Comparison of ENCODE assay signal across 10 cellular contexts in genomic region chr7:42914726-42915045, GRCh38. TPM values are rescaled to one million over a fixed set of nuclear protein-coding genes. Genes with fewer than 3 reads are reported as not detected.
DNase-seq lines count a peak whose midpoint lies in the region; ATAC-seq, FAIRE-seq and TF ChIP-seq lines count a peak whose summit lies in the region.
"Had no signal": no experiment of that assay in that cellular context is flagged by ENCODE, and none has a peak within 500 bp of the region (broad histone marks: within the 10 kb centered on the region; RNA-seq: fewer than 3 reads in every experiment).

No MANE protein-coding gene starts in this region.

- H3K4me3 Mint-ChIP-seq in CD8-positive, alpha-beta T cell: no peak overlapping the region
- H3K4me3 Mint-ChIP-seq in naive thymus-derived CD8-positive, alpha-beta T cell: no peak overlapping the region
- no peak overlapping the region for H3K4me3 Mint-ChIP-seq in CD4-positive, alpha-beta memory T cell

- H3K27ac Mint-ChIP-seq in CD8-positive, alpha-beta T cell: peak overlapping the region; percentile 19
- peak overlapping the region in 8 of 10 donors; percentile 40 to 96 (median 85) for H3K27ac Mint-ChIP-seq in naive thymus-derived CD8-positive, alpha-beta T cell
- peak overlapping the region in 1 of 7 donors; percentile 33 for H3K27ac Mint-ChIP-seq in CD4-positive, alpha-beta memory T cell

- intact Hi-C loops in CD8-positive, alpha-beta T cell (cut with DNase I, micrococcal nuclease): loop anchor here in 1 of 2 experiments (5.0 kb wide), 1 partner anchor 1013 kb away; the partner anchor contains the start of gene UBE2D4
- intact Hi-C loops in CD4-positive, alpha-beta memory T cell (cut with micrococcal nuclease): no loop called here

- H3K36me3 Mint-ChIP-seq in CD8-positive, alpha-beta T cell: peaks cover 50% of the 10 kb centered on the region
- peaks cover 0 to 45% (median 7%) of the 10 kb centered on the region in 3 donors for H3K36me3 Mint-ChIP-seq in naive thymus-derived CD8-positive, alpha-beta T cell
- H3K36me3 Mint-ChIP-seq in CD4-positive, alpha-beta memory T cell: peaks cover 17 to 44% of the 10 kb centered on the region in 2 donors

- no peaks in the 10 kb centered on the region for H3K27me3 ChIP-seq in CD8-positive, alpha-beta T cell (ENCODE audit: insufficient read depth, low read length)
- H3K27me3 ChIP-seq in bronchial epithelial cell (ENCODE audit: control insufficient read depth, insufficient read depth, low read length): no peaks in the 10 kb centered on the region
- H3K27me3 ChIP-seq in CD4-positive, alpha-beta memory T cell (ENCODE audit: insufficient read depth, low read length): no peaks in the 10 kb centered on the region

- CTCF ChIA-PET in CD8-positive, alpha-beta T cell (lab: Charles Lee): interaction anchor here (1.2 kb wide), 1 partner anchor 17 kb away, joined by 3 read pairs; the partner anchor contains the start of genes MRPL32 and PSMA2
- CTCF ChIA-PET in CD4-positive, alpha-beta memory T cell (lab: Charles Lee; ENCODE audit: partially characterized antibody): no interaction called here

- H3K4me1 Mint-ChIP-seq in CD8-positive, alpha-beta T cell (ENCODE audit: low read depth): peaks cover 43% of the 10 kb centered on the region
- peaks cover 32 to 54% (median 49%) of the 10 kb centered on the region in 4 donors for H3K4me1 Mint-ChIP-seq in naive thymus-derived CD8-positive, alpha-beta T cell
- H3K4me1 Mint-ChIP-seq in CD4-positive, alpha-beta memory T cell: peaks cover 8 to 27% (median 21%) of the 10 kb centered on the region in 4 donors

- no peaks in the 10 kb centered on the region for H3K9me3 Mint-ChIP-seq in CD8-positive, alpha-beta T cell
- no peaks in the 10 kb centered on the region for H3K9me3 Mint-ChIP-seq in naive thymus-derived CD8-positive, alpha-beta T cell
- H3K9me3 Mint-ChIP-seq in CD4-positive, alpha-beta memory T cell: no peaks in the 10 kb centered on the region

- H3K9ac ChIP-seq in SK-N-MC (ENCODE audit: insufficient read length): no peak overlapping the region

- TF ChIP-seq CTCF in CD8-positive, alpha-beta T cell (IDR thresholded peaks at IDR 0.05): no peak
- no peak for TF ChIP-seq CTCF in bronchial epithelial cell (IDR thresholded peaks at IDR 0.05; ENCODE audit: insufficient read depth, low read length, severe bottlenecking)

- no peak for FAIRE-seq in bronchial epithelial cell (lab: Jason Lieb, UNC)
- no peak for FAIRE-seq in GM12891 (lab: Jason Lieb, UNC)

- POLR2A ChIA-PET in CD8-positive, alpha-beta T cell (lab: Charles Lee): interaction anchor here (1.8 kb wide), 1 partner anchor 18 kb away, joined by 10 read pairs; the partner anchor contains the start of genes MRPL32 and PSMA2
- POLR2A ChIA-PET in naive thymus-derived CD8-positive, alpha-beta T cell (lab: Charles Lee): interaction anchor here (4.8 kb wide), 1 partner anchor 17 kb away, joined by 30 read pairs; the partner anchor contains the start of genes MRPL32 and PSMA2
- POLR2A ChIA-PET in CD4-positive, alpha-beta memory T cell (lab: Charles Lee; ENCODE audit: partially characterized antibody): interaction anchor here (2.8 kb wide), 1 partner anchor 17 kb away, joined by 8 read pairs; the partner anchor contains the start of genes MRPL32 and PSMA2

- TF ChIP-seq POLR2A in GM12891 (IDR thresholded peaks at IDR 0.05; ENCODE audit: low read depth, low read length): no peak

- H3K36me3 ChIP-seq in CD8-positive, alpha-beta T cell (ENCODE audit: insufficient read depth, low read length): peaks cover 12% of the 10 kb centered on the region
- peaks cover 49% of the 10 kb centered on the region for H3K36me3 ChIP-seq in SK-N-MC (ENCODE audit: insufficient read depth, low read length)
- H3K36me3 ChIP-seq in bronchial epithelial cell (ENCODE audit: control insufficient read depth, insufficient read depth, low read length): peaks cover 12% of the 10 kb centered on the region
- peaks cover 4% of the 10 kb centered on the region for H3K36me3 ChIP-seq in CD4-positive, alpha-beta memory T cell (ENCODE audit: insufficient read depth, low read length)

- no peaks in the 10 kb centered on the region for H3K27me3 Mint-ChIP-seq in CD8-positive, alpha-beta T cell (ENCODE audit: low read depth)
- H3K27me3 Mint-ChIP-seq in naive thymus-derived CD8-positive, alpha-beta T cell: no peaks in the 10 kb centered on the region
- no peaks in the 10 kb centered on the region for H3K27me3 Mint-ChIP-seq in CD4-positive, alpha-beta memory T cell

- H3K4me1 ChIP-seq in CD8-positive, alpha-beta T cell (ENCODE audit: insufficient read depth, low read length): peaks cover 34% of the 10 kb centered on the region
- H3K4me1 ChIP-seq in CD4-positive, alpha-beta memory T cell (ENCODE audit: insufficient read depth, low read length): peaks cover 16% of the 10 kb centered on the region

- no peak for ATAC-seq in CD8-positive, alpha-beta T cell
- ATAC-seq in naive thymus-derived CD8-positive, alpha-beta T cell: no peak

- no peak overlapping the region for H3K4me3 ChIP-seq in CD8-positive, alpha-beta T cell (ENCODE audit: low read depth, low read length)
- no peak overlapping the region for H3K4me3 ChIP-seq in SK-N-MC
- no peak overlapping the region for H3K4me3 ChIP-seq in bronchial epithelial cell (ENCODE audit: low read depth, low read length)
- H3K4me3 ChIP-seq in CD4-positive, alpha-beta memory T cell (ENCODE audit: low read length in 2 of 2): no peak overlapping the region

- H3K9me3 ChIP-seq in CD8-positive, alpha-beta T cell (ENCODE audit: low read length): no peaks in the 10 kb centered on the region
- H3K9me3 ChIP-seq in SK-N-MC (ENCODE audit: low read depth, low read length): no peaks in the 10 kb centered on the region
- H3K9me3 ChIP-seq in CD4-positive, alpha-beta memory T cell (ENCODE audit: control insufficient read depth in 1 of 2, low read length in 2 of 2): no peaks in the 10 kb centered on the region

- no peak for DNase-seq in CD8-positive, alpha-beta T cell
- no peak for DNase-seq in SK-N-MC (ENCODE audit: low read depth, low spot score)
- peak; percentile 53 for DNase-seq in bronchial epithelial cell (ENCODE audit: low read depth)
- DNase-seq in naive thymus-derived CD8-positive, alpha-beta T cell: no peak
- DNase-seq in GM12891 (ENCODE audit: insufficient read length, low spot score): no peak
- no peak for DNase-seq in nucleus accumbens (lab: John Stamatoyannopoulos, UW)
- DNase-seq in cerebellum (ENCODE audit: low spot score): no peak
- DNase-seq in CD4-positive, alpha-beta memory T cell: no peak
- DNase-seq: activated CD4-positive, alpha-beta T cell treated with anti-CD3 and anti-CD28 coated beads for 48 hours; NCI-H2107 had no signal

- no peak overlapping the region for H3K27ac ChIP-seq in CD8-positive, alpha-beta T cell (ENCODE audit: low read depth, low read length)
- H3K27ac ChIP-seq in SK-N-MC: peak overlapping the region; percentile 49; the same call in 1 of the 2 replicates
- no peak overlapping the region for H3K27ac ChIP-seq in CD4-positive, alpha-beta memory T cell (ENCODE audit: low read depth, low read length)

TF ChIP-seq in GM12891, 5 proteins besides CTCF, POLR2A, EP300 and RAD21:
- no peak for TF ChIP-seq PAX5 (IDR thresholded peaks at IDR 0.05; ENCODE audit: insufficient read depth, low read length, severe bottlenecking)
- no peak for TF ChIP-seq TAF1 (IDR thresholded peaks at IDR 0.05; ENCODE audit: low read depth, low read length)
- no peak for TF ChIP-seq SPI1 (IDR thresholded peaks at IDR 0.05; ENCODE audit: low read depth, low read length)
- TF ChIP-seq POU2F2 (IDR thresholded peaks at IDR 0.05; ENCODE audit: low read depth, low read length): no peak
- TF ChIP-seq POLR2AphosphoS5 (IDR thresholded peaks at IDR 0.05; ENCODE audit: low read depth, low read length): no peak

RNA-seq across cellular contexts. Expression of gene C7orf25, which starts 2.8 kb away (rescaled TPM):
- 1 to 10 TPM; 2.1 to 2.2 TPM for total RNA-seq in CD8-positive, alpha-beta T cell
- total RNA-seq in bronchial epithelial cell (3.2 and 3.7 TPM in 2 replicates), cerebellum (13.7 TPM)
- total RNA-seq in naive thymus-derived CD8-positive, alpha-beta T cell: 1 to 10 TPM; 7.9 to 8.0 TPM
- polyA plus RNA-seq in naive thymus-derived CD8-positive, alpha-beta T cell: 1 to 10 TPM; 1.9 to 3.3 (median 3.0) TPM
- 1.1 TPM for polyA plus RNA-seq in GM12891 (2012; ENCODE audit: low read depth, missing spikeins)
- total RNA-seq in CD4-positive, alpha-beta memory T cell: 1 to 10 TPM; 8.8 to 9.2 TPM
- polyA plus RNA-seq in CD4-positive, alpha-beta memory T cell: 1 to 10 TPM; 1.6 to 4.0 TPM

RNA-seq across cellular contexts. Expression of gene PSMA2, which starts 17.3 kb away (rescaled TPM):
- 10 to 100 TPM; 43.6 to 47.9 TPM for total RNA-seq in CD8-positive, alpha-beta T cell
- total RNA-seq in bronchial epithelial cell (40.6 and 62.1 TPM in 2 replicates), cerebellum (29.8 TPM)
- 10 to 100 TPM; 39.6 to 45.2 TPM for total RNA-seq in naive thymus-derived CD8-positive, alpha-beta T cell
- 100 to 1,000 TPM; 199 to 265 (median 216) TPM for polyA plus RNA-seq in naive thymus-derived CD8-positive, alpha-beta T cell
- 220 TPM for polyA plus RNA-seq in GM12891 (2012; ENCODE audit: low read depth, missing spikeins)
- 10 to 100 TPM; 35.6 to 43.5 TPM for total RNA-seq in CD4-positive, alpha-beta memory T cell
- 100 to 1,000 TPM; 245 to 353 TPM for polyA plus RNA-seq in CD4-positive, alpha-beta memory T cell

RNA-seq across cellular contexts. Expression of gene MRPL32, which starts 17.5 kb away (rescaled TPM):
- total RNA-seq in CD8-positive, alpha-beta T cell: 10 to 100 TPM; 64.9 to 65.1 TPM
- 62.6 and 63.2 TPM in 2 replicates for total RNA-seq in bronchial epithelial cell
- 10 to 100 TPM; 55.1 to 59.2 TPM for total RNA-seq in naive thymus-derived CD8-positive, alpha-beta T cell
- polyA plus RNA-seq in naive thymus-derived CD8-positive, alpha-beta T cell: 10 to 100 TPM; 27.6 to 43.5 (median 30.7) TPM
- 60.2 TPM for polyA plus RNA-seq in GM12891 (2012; ENCODE audit: low read depth, missing spikeins)
- 29.6 TPM for total RNA-seq in cerebellum
- total RNA-seq in CD4-positive, alpha-beta memory T cell: 10 to 100 TPM; 48.4 to 49.1 TPM
- 10 to 100 TPM; 42.5 to 53.3 TPM for polyA plus RNA-seq in CD4-positive, alpha-beta memory T cell
